8 cellular contexts compared by ENCODE assay signal in genomic region chr18:62249478-62250097, GRCh38.
DNase-seq lines count a peak whose midpoint lies in the region; ATAC-seq and TF ChIP-seq lines count a peak whose summit lies in the region.

No MANE protein-coding gene starts in this region.

- no peak overlapping the region for H3K4me3 ChIP-seq in Caco-2 (ENCODE audit: low read depth, low read length)
- no peak overlapping the region for H3K4me3 ChIP-seq in ascending aorta
- H3K4me3 ChIP-seq in hepatocyte = no peak overlapping the region
- no peak overlapping the region for H3K4me3 ChIP-seq in gastrocnemius medialis

- H3K36me3 ChIP-seq in Caco-2 (ENCODE audit: control insufficient read depth, insufficient read depth, low read length) (no peaks in the 10 kb centered on the region), ascending aorta (peaks cover 3 to 4% of the 10 kb centered on the region in 2 donors), hepatocyte (replicated peaks; ENCODE audit: insufficient read depth, low read depth) (no peaks in the 10 kb centered on the region), gastrocnemius medialis (no peaks in the 10 kb centered on the region)

- DNase-seq in Caco-2 (peak; percentile 56 to 58), NCI-H1417 (lab: John Stamatoyannopoulos, UW) (peak; percentile 63 to 93 (median 75)), T-helper 2 cell (peak; percentile 16 to 78 (median 51)), ascending aorta (ENCODE audit: low spot score in 2 of 2) (peak; percentile 10 to 89), hepatocyte (ENCODE audit: low spot score) (peak; percentile 88), gastrocnemius medialis (peak; percentile 11 to 57)

- no peaks in the 10 kb centered on the region for H4K20me1 ChIP-seq in hepatocyte (ENCODE audit: insufficient read depth, poor library complexity, severe bottlenecking)

- H3K4me1 ChIP-seq in Caco-2 = no peaks in the 10 kb centered on the region
- H3K4me1 ChIP-seq in ascending aorta = peaks cover 0 to 10% of the 10 kb centered on the region in 2 donors
- no peaks in the 10 kb centered on the region for H3K4me1 ChIP-seq in hepatocyte (ENCODE audit: insufficient read depth)
- H3K4me1 ChIP-seq in gastrocnemius medialis = no peaks in the 10 kb centered on the region

- in situ Hi-C loops in gastrocnemius medialis (cut with MboI; ENCODE audit: low sequenced_read_pairs in 4 of 4) = loop anchor here in 2 of 4 donors (5.0 to 10.0 kb wide), 2 partner anchors 65 to 67 kb away; partner anchors contain the start of genes PIGN (in 1 of the 2) and RELCH (in 1 of the 2)

- WGBS in hepatocyte (ENCODE audit: low lambda C conversion rate, missing lambda C conversion rate) = 67% methylated on average over 3 of the region's 3 CpGs

- no peaks in the 10 kb centered on the region for H3K9me3 Mint-ChIP-seq in Caco-2 (ENCODE audit: unreplicated experiment)

- no peaks in the 10 kb centered on the region for H3K9me3 ChIP-seq in Caco-2
- no peaks in the 10 kb centered on the region for H3K9me3 ChIP-seq in ascending aorta
- H3K9me3 ChIP-seq in hepatocyte (ENCODE audit: low read depth) = no peaks in the 10 kb centered on the region
- no peaks in the 10 kb centered on the region for H3K9me3 ChIP-seq in gastrocnemius medialis

- H3K27me3 Mint-ChIP-seq in Caco-2 (ENCODE audit: insufficient read depth, unreplicated experiment) = no peaks in the 10 kb centered on the region

- BruUV-seq in Caco-2 (replicated peaks; lab: Mats Ljungman, UMichigan) = no TSS peak

- H3K36me3 Mint-ChIP-seq in Caco-2 (ENCODE audit: insufficient read depth, unreplicated experiment) = no peaks in the 10 kb centered on the region

- POLR2A ChIA-PET in Caco-2 (lab: Charles Lee) = no interaction called here

- H3K79me2 ChIP-seq in hepatocyte = no peaks in the 10 kb centered on the region

- H3K9me2 ChIP-seq in hepatocyte (replicated peaks; ENCODE audit: insufficient read depth) = no peaks in the 10 kb centered on the region

- H3K27ac Mint-ChIP-seq in Caco-2 (ENCODE audit: unreplicated experiment) = no peak overlapping the region

- H3K27me3 ChIP-seq in Caco-2 (replicated peaks; ENCODE audit: control insufficient read depth, insufficient read depth, low read length) = no peaks in the 10 kb centered on the region
- no peaks in the 10 kb centered on the region for H3K27me3 ChIP-seq in ascending aorta
- no peaks in the 10 kb centered on the region for H3K27me3 ChIP-seq in hepatocyte
- no peaks in the 10 kb centered on the region for H3K27me3 ChIP-seq in gastrocnemius medialis

- no peak overlapping the region for H3K4me3 Mint-ChIP-seq in Caco-2 (ENCODE audit: unreplicated experiment)

- no peak overlapping the region for H3K4me2 ChIP-seq in hepatocyte

- TF ChIP-seq POLR2A in gastrocnemius medialis (IDR thresholded peaks at IDR 0.05) = no peak

- ATAC-seq in GM21786 (IDR thresholded peaks at IDR 0.05; ENCODE audit: unreplicated experiment) (peak; percentile 80), gastrocnemius medialis (no peak), GM18867 (IDR thresholded peaks at IDR 0.05; ENCODE audit: unreplicated experiment) (no peak)

- CTCF ChIA-PET in Caco-2 (lab: Charles Lee) = interaction anchor here (1.4 to 1.5 kb wide), 2 partner anchors 62 to 68 kb away, joined by 4 to 5 read pairs; partner anchors contain the start of gene RELCH

- H3K4me1 Mint-ChIP-seq in Caco-2 (ENCODE audit: low read depth, unreplicated experiment) = no peaks in the 10 kb centered on the region

- peak; percentile 54 to 56 for TF ChIP-seq CTCF in Caco-2 (IDR thresholded peaks at IDR 0.05; ENCODE audit: insufficient read depth in 1 of 2, low read depth in 1 of 2, low read length in 1 of 2, severe bottlenecking in 1 of 2, unreplicated experiment in 1 of 2)
- TF ChIP-seq CTCF in ascending aorta (IDR thresholded peaks at IDR 0.05) = peak; percentile 43 to 77 (median 64)
- peak; percentile 86 for TF ChIP-seq CTCF in hepatocyte (IDR thresholded peaks at IDR 0.05; ENCODE audit: poor library complexity)
- peak; percentile 41 to 80 (median 49) for TF ChIP-seq CTCF in gastrocnemius medialis (IDR thresholded peaks at IDR 0.05 in 4 of 5, conservative IDR thresholded peaks at IDR 0.05 in 1 of 5)

- intact Hi-C loops in Caco-2 (cut with micrococcal nuclease; ENCODE audit: unreplicated experiment) (loop anchor here (1.0 kb wide), 1 partner anchor 66 kb away; no protein-coding TSS in a partner anchor), ascending aorta (cut with DNase I) (loop anchor here (1.0 kb wide), 1 partner anchor 66 kb away; no protein-coding TSS in a partner anchor), gastrocnemius medialis (cut with DNase I; ENCODE audit: low total_unique reads) (loop anchor here (2.0 kb wide), 1 partner anchor 63 kb away; the partner anchor contains the start of genes PIGN and RELCH)

- no peak overlapping the region for H2AFZ ChIP-seq in hepatocyte

- H3K27ac ChIP-seq in ascending aorta (no peak overlapping the region), hepatocyte (no peak overlapping the region), gastrocnemius medialis (no peak overlapping the region)

Comparison
In these comparisons a context has a peak if more than half of its experiments do, and no peak if none do; other contexts are left out.
1. DNase-seq: peak in every context shown above with its lines; median percentile 88 in hepatocyte; 75 in NCI-H1417; 57 in Caco-2; 51 in T-helper 2 cell; 50 in ascending aorta; 34 in gastrocnemius medialis.